In the genomic region with DNA sequence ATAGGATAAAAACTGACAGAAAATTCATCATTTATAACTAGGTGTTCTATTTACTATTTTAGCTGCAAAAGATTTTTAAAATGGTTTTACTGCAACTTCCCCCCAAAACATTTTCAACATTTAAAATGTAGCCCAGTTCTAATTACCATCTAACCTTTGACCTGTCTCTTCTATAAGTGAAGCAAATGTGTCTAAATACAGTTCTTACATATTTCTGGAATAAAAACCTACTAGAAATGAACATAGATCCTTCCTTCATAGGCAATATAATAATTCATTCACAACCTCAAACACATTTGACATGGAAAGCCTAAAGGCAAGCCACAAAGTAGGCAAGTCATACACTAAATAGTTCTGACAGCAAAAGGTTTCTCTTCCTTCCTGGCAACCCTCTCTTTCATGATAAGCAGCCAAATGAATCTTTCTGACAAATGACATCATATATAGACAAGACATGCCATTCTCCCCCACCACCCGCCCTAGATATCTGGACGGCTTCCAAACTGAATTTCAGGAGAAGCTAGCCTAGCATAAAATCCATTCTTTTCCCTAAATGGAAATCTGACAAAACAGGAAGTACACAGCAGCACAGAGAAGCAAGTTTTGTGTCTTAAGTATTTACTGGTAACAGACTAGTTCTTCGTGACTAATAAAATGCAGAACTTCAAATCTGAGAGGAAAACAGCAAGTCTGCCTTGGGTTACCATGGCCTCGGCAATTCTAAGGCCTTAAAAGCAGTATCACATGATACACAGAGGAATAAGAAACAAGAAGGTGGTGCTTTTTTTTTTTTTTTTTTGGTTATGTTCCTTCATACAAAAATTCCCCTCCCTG, we compare ENCODE assay signal across 8 cellular contexts. TPM values are rescaled to one million over a fixed set of nuclear protein-coding genes. Genes with fewer than 3 reads are reported as not detected.
A peak's percentile ranks its signal among the peaks of the same experiment; 100 is the strongest.
DNase-seq lines count a peak whose midpoint lies in the region; ATAC-seq and TF ChIP-seq lines count a peak whose summit lies in the region.

No MANE protein-coding gene starts in this region.

- TF ChIP-seq CTCF in HEK293 (tag by site-specific recombination; IDR thresholded peaks at IDR 0.05) (no peak), Panc1 (IDR thresholded peaks at IDR 0.05) (no peak), chondrocyte (IDR thresholded peaks at IDR 0.05) (no peak)

- ATAC-seq in Panc1 (no peak), left lobe of liver (peak; percentile 38)

- DNase-seq in ELR (ENCODE audit: low read depth) (peak; percentile 78), Panc1 (ENCODE audit: low read depth, low spot score) (no peak), chondrocyte (ENCODE audit: low spot score) (no peak), left lobe of liver (ENCODE audit: low spot score) (no peak), substantia nigra (lab: John Stamatoyannopoulos, UW) (peak in 15 of 49 donors; percentile 2 to 67 (median 22)), AML-193 (lab: John Stamatoyannopoulos, UW) (no peak), NCI-H345 (lab: John Stamatoyannopoulos, UW) (no peak)

- POLR2A ChIA-PET in HEK293 (lab: Yijun Ruan, JAX), result interaction anchor here (1.4 to 1.5 kb wide), 2 partner anchors 17 to 37 kb away, joined by 3 to 14 read pairs; a partner anchor contains a TSS
- POLR2A ChIA-PET in Panc1 (lab: Charles Lee), result no interaction called here

- no peaks in the 10 kb centered on the region for H3K9me3 Mint-ChIP-seq in chondrocyte (ENCODE audit: low read depth)

- H3K9me3 ChIP-seq in HEK293 (ENCODE audit: control insufficient read depth, insufficient read depth, low read depth, low read length) (no peaks in the 10 kb centered on the region), Panc1 (ENCODE audit: control insufficient read depth, insufficient read depth, low read depth, low read length) (no peaks in the 10 kb centered on the region)

- H3K36me3 Mint-ChIP-seq in chondrocyte (ENCODE audit: low read depth), result peaks cover 27% of the 10 kb centered on the region

- H3K36me3 ChIP-seq in HEK293 (ENCODE audit: control insufficient read depth in 2 of 2, insufficient read depth in 1 of 2, low read length in 2 of 2) (peaks cover 55 to 56% of the 10 kb centered on the region in 2 experiments), Panc1 (ENCODE audit: control insufficient read depth, insufficient read depth, low read length) (peaks cover 16% of the 10 kb centered on the region; the same call in 1 of the 2 replicates)

- intact Hi-C loops in Panc1 (cut with micrococcal nuclease; ENCODE audit: unreplicated experiment), result no loop called here

- no peaks in the 10 kb centered on the region for H3K27me3 ChIP-seq in Panc1 (ENCODE audit: control insufficient read depth, insufficient read depth, low read length)

- H3K27ac ChIP-seq in HEK293 (ENCODE audit: extremely low read depth, low read depth, low read length), result peak overlapping the region; percentile 54
- no peak overlapping the region for H3K27ac ChIP-seq in Panc1 (ENCODE audit: low read length)
- peak overlapping the region; percentile 21 for H3K27ac ChIP-seq in substantia nigra (ENCODE audit: low read depth, low read length, poor library complexity, severe bottlenecking)

- H3K4me3 Mint-ChIP-seq in chondrocyte (ENCODE audit: unreplicated experiment), result peak overlapping the region; percentile 46

- in situ Hi-C loops in Panc1 (cut with HindIII; ENCODE audit: low pct_unique_long_range_greater_than_20kb, low sequenced_read_pairs), result no loop called here

- H3K4me1 ChIP-seq in HEK293 (ENCODE audit: control insufficient read depth, insufficient read depth, low read length), result peaks cover 10% of the 10 kb centered on the region
- no peaks in the 10 kb centered on the region for H3K4me1 ChIP-seq in Panc1 (ENCODE audit: control insufficient read depth, insufficient read depth, low read length)

- H3K4me1 Mint-ChIP-seq in chondrocyte (ENCODE audit: low read depth), result peaks cover 60% of the 10 kb centered on the region

- peak overlapping the region; percentile 95 for H3K27ac Mint-ChIP-seq in chondrocyte (ENCODE audit: unreplicated experiment)

- CTCF ChIA-PET in HEK293 (lab: Yijun Ruan, JAX), result no interaction called here
- CTCF ChIA-PET in Panc1 (lab: Charles Lee), result no interaction called here

- BruUV-seq in Panc1 (replicated peaks; lab: Mats Ljungman, UMichigan), result TSS peak; percentile 1

- no peak overlapping the region for H3K4me3 ChIP-seq in HEK293 (ENCODE audit: low read depth, low read length)
- no peak overlapping the region for H3K4me3 ChIP-seq in Panc1 (ENCODE audit: low read depth in 2 of 2, low read length in 2 of 2)

- H3K27me3 Mint-ChIP-seq in chondrocyte (ENCODE audit: low read depth), result no peaks in the 10 kb centered on the region

TF ChIP-seq in HEK293, 187 proteins besides CTCF, POLR2A, EP300 and RAD21 (continues in another document):
- TF ChIP-seq, protein P1, sequence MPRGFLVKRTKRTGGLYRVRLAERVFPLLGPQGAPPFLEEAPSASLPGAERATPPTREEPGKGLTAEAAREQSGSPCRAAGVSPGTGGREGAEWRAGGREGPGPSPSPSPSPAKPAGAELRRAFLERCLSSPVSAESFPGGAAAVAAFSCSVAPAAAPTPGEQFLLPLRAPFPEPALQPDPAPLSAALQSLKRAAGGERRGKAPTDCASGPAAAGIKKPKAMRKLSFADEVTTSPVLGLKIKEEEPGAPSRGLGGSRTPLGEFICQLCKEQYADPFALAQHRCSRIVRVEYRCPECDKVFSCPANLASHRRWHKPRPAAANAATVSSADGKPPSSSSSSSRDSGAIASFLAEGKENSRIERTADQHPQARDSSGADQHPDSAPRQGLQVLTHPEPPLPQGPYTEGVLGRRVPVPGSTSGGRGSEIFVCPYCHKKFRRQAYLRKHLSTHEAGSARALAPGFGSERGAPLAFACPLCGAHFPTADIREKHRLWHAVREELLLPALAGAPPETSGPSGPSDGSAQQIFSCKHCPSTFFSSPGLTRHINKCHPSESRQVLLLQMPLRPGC (tag by site-specific recombination; IDR thresholded peaks at IDR 0.05), result 0 out of 2 replicates have a peak, but pooled peaks have one; percentile 30
- TF ChIP-seq FEZF1 (tag by site-specific recombination; IDR thresholded peaks at IDR 0.05) (peak; percentile 69), TCF7L2 (IDR thresholded peaks at IDR 0.05; ENCODE audit: borderline replicate concordance, low read depth, low read length) (no peak), ZNF701 (tag by site-specific recombination; IDR thresholded peaks at IDR 0.05) (no peak), ZNF10 (tag by site-specific recombination; IDR thresholded peaks at IDR 0.05) (no peak), SP3 (tag by site-specific recombination; IDR thresholded peaks at IDR 0.05) (no peak), ZBTB17 (tag by site-specific recombination; IDR thresholded peaks at IDR 0.05) (0 out of 2 replicates have a peak, but pooled peaks have one; percentile 34), BCL11A (tag by site-specific recombination; IDR thresholded peaks at IDR 0.05; ENCODE audit: low read depth) (no peak), KLF1 (tag by site-specific recombination; IDR thresholded peaks at IDR 0.05) (peak; percentile 32; the same call in 1 of the 2 replicates), IKZF3 (tag by site-specific recombination; IDR thresholded peaks at IDR 0.05) (0 out of 2 replicates have a peak, but pooled peaks have one; percentile 42), ZNF133 (tag by site-specific recombination; IDR thresholded peaks at IDR 0.05) (no peak), ZNF423 (tag by site-specific recombination; IDR thresholded peaks at IDR 0.05) (no peak), ZNF2 (tag by site-specific recombination; IDR thresholded peaks at IDR 0.05) (no peak), ZNF629 (tag by site-specific recombination; IDR thresholded peaks at IDR 0.05) (peak; percentile 95), ZNF548 (tag by site-specific recombination; IDR thresholded peaks at IDR 0.05) (no peak), MEIS1 (CRISPR knock-in tag; IDR thresholded peaks at IDR 0.05; ENCODE audit: borderline replicate concordance) (0 out of 2 replicates have a peak, but pooled peaks have one; percentile 25), ZNF660 (tag by site-specific recombination; IDR thresholded peaks at IDR 0.05) (peak; percentile 89), ZNF600 (tag by site-specific recombination; IDR thresholded peaks at IDR 0.05) (0 out of 2 replicates have a peak, but pooled peaks have one; percentile 31), OVOL3 (tag by site-specific recombination; IDR thresholded peaks at IDR 0.05) (no peak)
- TF ChIP-seq, protein P2, sequence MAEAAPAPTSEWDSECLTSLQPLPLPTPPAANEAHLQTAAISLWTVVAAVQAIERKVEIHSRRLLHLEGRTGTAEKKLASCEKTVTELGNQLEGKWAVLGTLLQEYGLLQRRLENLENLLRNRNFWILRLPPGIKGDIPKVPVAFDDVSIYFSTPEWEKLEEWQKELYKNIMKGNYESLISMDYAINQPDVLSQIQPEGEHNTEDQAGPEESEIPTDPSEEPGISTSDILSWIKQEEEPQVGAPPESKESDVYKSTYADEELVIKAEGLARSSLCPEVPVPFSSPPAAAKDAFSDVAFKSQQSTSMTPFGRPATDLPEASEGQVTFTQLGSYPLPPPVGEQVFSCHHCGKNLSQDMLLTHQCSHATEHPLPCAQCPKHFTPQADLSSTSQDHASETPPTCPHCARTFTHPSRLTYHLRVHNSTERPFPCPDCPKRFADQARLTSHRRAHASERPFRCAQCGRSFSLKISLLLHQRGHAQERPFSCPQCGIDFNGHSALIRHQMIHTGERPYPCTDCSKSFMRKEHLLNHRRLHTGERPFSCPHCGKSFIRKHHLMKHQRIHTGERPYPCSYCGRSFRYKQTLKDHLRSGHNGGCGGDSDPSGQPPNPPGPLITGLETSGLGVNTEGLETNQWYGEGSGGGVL (tag by site-specific recombination; IDR thresholded peaks at IDR 0.05), result peak; percentile 51
- TF ChIP-seq, protein P3, sequence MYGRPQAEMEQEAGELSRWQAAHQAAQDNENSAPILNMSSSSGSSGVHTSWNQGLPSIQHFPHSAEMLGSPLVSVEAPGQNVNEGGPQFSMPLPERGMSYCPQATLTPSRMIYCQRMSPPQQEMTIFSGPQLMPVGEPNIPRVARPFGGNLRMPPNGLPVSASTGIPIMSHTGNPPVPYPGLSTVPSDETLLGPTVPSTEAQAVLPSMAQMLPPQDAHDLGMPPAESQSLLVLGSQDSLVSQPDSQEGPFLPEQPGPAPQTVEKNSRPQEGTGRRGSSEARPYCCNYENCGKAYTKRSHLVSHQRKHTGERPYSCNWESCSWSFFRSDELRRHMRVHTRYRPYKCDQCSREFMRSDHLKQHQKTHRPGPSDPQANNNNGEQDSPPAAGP (tag by site-specific recombination; IDR thresholded peaks at IDR 0.05), result no peak

RNA-seq across cellular contexts. Expression of a gene that starts 17.2 kb away (rescaled TPM):
- 11.4 TPM for total RNA-seq in Panc1 (2021; ENCODE audit: unreplicated experiment)
- 4.6 TPM for polyA plus RNA-seq in Panc1 (2012; ENCODE audit: insufficient read length)
- total RNA-seq in chondrocyte, result 14.0 to 23.7 TPM (median 19.1 TPM) in 3 replicates
- 16.7 TPM for total RNA-seq in left lobe of liver

RNA-seq across cellular contexts. Expression of a gene that starts 36.5 kb away (rescaled TPM):
- total RNA-seq in Panc1 (2021; ENCODE audit: unreplicated experiment) (159 TPM), chondrocyte (132 to 162 TPM (median 136 TPM) in 3 replicates), left lobe of liver (112 TPM)
- 68.1 TPM for polyA plus RNA-seq in Panc1 (2012; ENCODE audit: insufficient read length)
